ENCODE assay signal across 19 cellular contexts in genomic region chr2:143474568-143474967, GRCh38.
DNase-seq lines count a peak whose midpoint lies in the region; ATAC-seq and TF ChIP-seq lines count a peak whose summit lies in the region.
"Had no signal": no experiment of that assay in that cellular context is flagged by ENCODE, and none has a peak within 500 bp of the region (broad histone marks: within the 10 kb centered on the region; RNA-seq: fewer than 3 reads in every experiment).

No MANE protein-coding gene starts in this region.

- POLR2A ChIA-PET in naive thymus-derived CD8-positive, alpha-beta T cell (lab: Charles Lee), result no interaction called here

- H3K4me1 ChIP-seq in GM23248 (ENCODE audit: insufficient read depth) (peaks cover 19% of the 10 kb centered on the region), sigmoid colon (peaks cover 0 to 11% (median 3%) of the 10 kb centered on the region in 4 donors)
- H3K4me1 ChIP-seq: Caco-2 had no signal

- H3K27me3 Mint-ChIP-seq in naive thymus-derived CD8-positive, alpha-beta T cell, result no peaks in the 10 kb centered on the region

- ATAC-seq in omental fat pad (ENCODE audit: low FRiP score), result no peak
- no peak for ATAC-seq in naive thymus-derived CD8-positive, alpha-beta T cell
- ATAC-seq: K562 had no signal

- TF ChIP-seq CTCF in brain microvascular endothelial cell (IDR thresholded peaks at IDR 0.05; ENCODE audit: low read depth, low read length, missing control alignments) (no peak), sigmoid colon (IDR thresholded peaks at IDR 0.05) (no peak), omental fat pad (IDR thresholded peaks at IDR 0.05) (no peak)

- H3F3A ChIP-seq in GM23248 (ENCODE audit: insufficient read depth), result peaks cover 14% of the 10 kb centered on the region; the same call in 1 of the 2 replicates

- H3K36me3 ChIP-seq in GM23248 (ENCODE audit: low read depth) (no peaks in the 10 kb centered on the region), brain microvascular endothelial cell (replicated peaks) (no peaks in the 10 kb centered on the region), sigmoid colon (no peaks in the 10 kb centered on the region)

- in situ Hi-C loops in GM23248 (cut with MboI) (no loop called here), brain microvascular endothelial cell (cut with HindIII; ENCODE audit: low pct_ligation_motif_present, low sequenced_read_pairs) (no loop called here)

- no peaks in the 10 kb centered on the region for H4K20me1 ChIP-seq in GM23248 (ENCODE audit: insufficient read depth)

- H3K79me2 ChIP-seq in GM23248 (ENCODE audit: insufficient read depth), result no peaks in the 10 kb centered on the region

- H3K4me1 Mint-ChIP-seq in naive thymus-derived CD8-positive, alpha-beta T cell, result peaks cover 20 to 56% (median 28%) of the 10 kb centered on the region in 4 donors

- H3K9me3 Mint-ChIP-seq in naive thymus-derived CD8-positive, alpha-beta T cell, result no peaks in the 10 kb centered on the region
- H3K9me3 Mint-ChIP-seq: CD14-positive monocyte had no signal

- H3K9ac ChIP-seq in GM23248, result no peak overlapping the region

- intact Hi-C loops in sigmoid colon (cut with DNase I), result no loop called here

- H3K27ac ChIP-seq in GM23248, result no peak overlapping the region
- peak overlapping the region; percentile 12 for H3K27ac ChIP-seq in brain microvascular endothelial cell
- H3K27ac ChIP-seq in sigmoid colon, result peak overlapping the region; percentile 16 to 53 (median 50)

- H3K4me2 ChIP-seq in GM23248 (ENCODE audit: unreplicated experiment), result no peak overlapping the region

- no peak for TF ChIP-seq POLR2A in sigmoid colon (IDR thresholded peaks at IDR 0.05)

- WGBS in GM23248 (ENCODE audit: low coverage in 1 of 2, low lambda C conversion rate in 2 of 2, missing lambda C conversion rate in 2 of 2), 2 experiments, result 72 to 80% methylated on average over 4 of the region's 4 CpGs
- 81 to 86% methylated on average over 4 of the region's 4 CpGs for WGBS in sigmoid colon, 2 donors

- no peaks in the 10 kb centered on the region for H3K27me3 ChIP-seq in GM23248 (replicated peaks; ENCODE audit: insufficient read depth)
- no peaks in the 10 kb centered on the region for H3K27me3 ChIP-seq in brain microvascular endothelial cell (replicated peaks)
- no peaks in the 10 kb centered on the region for H3K27me3 ChIP-seq in sigmoid colon

- H3K4me3 ChIP-seq in GM23248, result no peak overlapping the region
- H3K4me3 ChIP-seq in brain microvascular endothelial cell (ENCODE audit: low read depth, low read length), result no peak overlapping the region
- H3K4me3 ChIP-seq in sigmoid colon, result no peak overlapping the region
- H3K4me3 ChIP-seq: K562 had no signal

- H3K9me3 ChIP-seq in GM23248 (ENCODE audit: low read depth) (no peaks in the 10 kb centered on the region), sigmoid colon (no peaks in the 10 kb centered on the region)

- H3K4me3 Mint-ChIP-seq in naive thymus-derived CD8-positive, alpha-beta T cell, result no peak overlapping the region
- H3K4me3 Mint-ChIP-seq: CD14-positive monocyte had no signal

- DNase-seq in GM23248, result no peak
- no peak for DNase-seq in brain microvascular endothelial cell
- DNase-seq in left kidney (ENCODE audit: low read depth, low spot score), result peak; percentile 6
- DNase-seq in sigmoid colon, result no peak
- no peak for DNase-seq in epidermal melanocyte (ENCODE audit: insufficient read length, low spot score)
- DNase-seq in omental fat pad (ENCODE audit: low spot score), result no peak
- no peak for DNase-seq in naive thymus-derived CD8-positive, alpha-beta T cell
- DNase-seq in D341Med (ENCODE audit: low spot score), result no peak
- DNase-seq: Caco-2; GOT3; NCI-H1048; NCI-H1694; NCI-H345; NCI-H69; NK-92 treated with Interleukin-12 subunit alpha and Interleukin-12 subunit beta, amount 100 ng/mL, for 24 hours; OCI-M1; RPMI8226 had no signal

- H2AFZ ChIP-seq in GM23248, result peak overlapping the region; percentile 60; the same call in 1 of the 2 replicates

- H3K9me2 ChIP-seq in GM23248 (ENCODE audit: insufficient read depth), result no peaks in the 10 kb centered on the region

- no peak for TF ChIP-seq EP300 in sigmoid colon (IDR thresholded peaks at IDR 0.05)

- peaks cover 17 to 32% (median 21%) of the 10 kb centered on the region in 3 donors for H3K36me3 Mint-ChIP-seq in naive thymus-derived CD8-positive, alpha-beta T cell

- H3K27ac Mint-ChIP-seq in naive thymus-derived CD8-positive, alpha-beta T cell, result peak overlapping the region in 2 of 10 donors; percentile 34 to 61
